21 cellular contexts compared by ENCODE assay signal in the genomic region with DNA sequence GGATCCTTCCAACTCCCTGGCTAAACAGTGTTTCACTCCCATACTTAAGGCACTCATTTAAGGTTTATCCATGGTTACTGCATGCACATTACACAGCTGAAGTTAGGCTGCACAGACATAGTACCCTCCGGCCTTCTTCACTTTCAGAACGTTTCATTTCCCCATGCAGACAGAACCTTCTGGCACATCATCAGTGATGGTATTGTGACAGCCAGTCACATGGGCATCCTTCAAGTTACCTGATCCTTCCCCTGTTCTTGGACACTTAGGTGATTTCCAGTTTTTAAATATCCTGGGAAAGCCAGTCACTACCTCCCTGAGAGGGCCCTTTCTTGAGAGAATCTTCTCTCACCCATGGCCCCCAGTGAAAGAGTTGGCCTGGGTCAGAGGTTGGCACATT.
"Had no signal": no experiment of that assay in that cellular context is flagged by ENCODE, and none has a peak within 500 bp of the region (broad histone marks: within the 10 kb centered on the region; RNA-seq: fewer than 3 reads in every experiment).

No MANE protein-coding gene starts in this region.

- H3K27ac Mint-ChIP-seq: activated CD4-positive, alpha-beta T cell treated with anti-CD3 and anti-CD28 coated beads, Interleukin-2, amount 10 ng/mL, durations not matched to agents 24 days and 14 days; activated naive CD4-positive, alpha-beta T cell treated with anti-CD3 and anti-CD28 coated beads, Interleukin-2, amount 50 U/mL, for 24 hours; nephron had no signal

- H3K4me1 Mint-ChIP-seq: nephron had no signal

- ATAC-seq: activated CD4-positive, CD25-positive, alpha-beta regulatory T cell treated with anti-CD3 and anti-CD28 coated beads, Interleukin-2, amount 50 U/mL, for 24 hours; left ventricle myocardium superior; right cardiac atrium had no signal

- H3K9me3 Mint-ChIP-seq: activated naive CD4-positive, alpha-beta T cell treated with anti-CD3 and anti-CD28 coated beads, Interleukin-2, amount 50 U/mL, for 24 hours; nephron had no signal

- H3K4me1 ChIP-seq: colonic mucosa, pancreas, vagina had no signal

- H3K9me3 ChIP-seq: colonic mucosa, esophagus muscularis mucosa, pancreas, vagina had no signal

- FAIRE-seq: astrocyte, frontal cortex, pancreas had no signal

- H3K27me3 Mint-ChIP-seq: activated CD4-positive, alpha-beta T cell treated with anti-CD3 and anti-CD28 coated beads, Interleukin-2, amount 10 ng/mL, durations not matched to agents 24 days and 14 days; activated naive CD4-positive, alpha-beta T cell treated with anti-CD3 and anti-CD28 coated beads, Interleukin-2, amount 50 U/mL, for 24 hours had no signal

- H3K4me3 Mint-ChIP-seq: activated CD4-positive, alpha-beta T cell treated with anti-CD3 and anti-CD28 coated beads, Interleukin-2, amount 10 ng/mL, durations not matched to agents 24 days and 14 days; activated naive CD4-positive, alpha-beta T cell treated with anti-CD3 and anti-CD28 coated beads, Interleukin-2, amount 50 U/mL, for 24 hours; nephron had no signal

- H3K27me3 ChIP-seq: colonic mucosa, esophagus muscularis mucosa, pancreas, vagina had no signal

- H3K4me3 ChIP-seq: colonic mucosa, esophagus muscularis mucosa, pancreas, skin epidermis, vagina had no signal

- H3K27ac ChIP-seq: colonic mucosa, pancreas, vagina had no signal

- DNase-seq: activated CD4-positive, alpha-beta T cell treated with anti-CD3 and anti-CD28 coated beads, Interleukin-2, amount 10 ng/mL, durations not matched to agents 24 days and 14 days; activated CD8-positive, alpha-beta memory T cell treated with anti-CD3 and anti-CD28 coated beads for 24 hours; activated CD8-positive, alpha-beta memory T cell treated with anti-CD3 and anti-CD28 coated beads, Interleukin-2, amount 50 U/mL, for 4 hours; activated effector memory CD4-positive, alpha-beta T cell treated with anti-CD3 and anti-CD28 coated beads, Interleukin-2, amount 50 U/mL, for 16 hours; colonic mucosa; hippocampal formation; kidney glomerular epithelial cell; left ventricle myocardium superior; mammary epithelial cell; midbrain; pancreas; right cardiac atrium; stimulated activated CD4-positive, alpha-beta T cell treated with anti-CD3 and anti-CD28 coated beads, Interleukin-1b, Interleukin-23, amount 100 ng/mL, for 48 hours had no signal
